ENCODE assay signal across 1 cellular context in genomic region chr9:112274600-112274999, GRCh38.
TF ChIP-seq lines count a peak whose summit lies in the region.

No MANE protein-coding gene starts in this region.

TF ChIP-seq in WTC11, 78 proteins besides CTCF, POLR2A, EP300 and RAD21 (continued from another document):
- no peak for TF ChIP-seq ATF6 (CRISPR knock-in tag; IDR thresholded peaks at IDR 0.05)
- no peak for TF ChIP-seq PREB (CRISPR knock-in tag; IDR thresholded peaks at IDR 0.05; ENCODE audit: borderline replicate concordance)
- no peak for TF ChIP-seq ELF4 (CRISPR knock-in tag; IDR thresholded peaks at IDR 0.05; ENCODE audit: low read depth)
- no peak for TF ChIP-seq MAX (CRISPR knock-in tag; IDR thresholded peaks at IDR 0.05)
- TF ChIP-seq NFYB (CRISPR knock-in tag; conservative IDR thresholded peaks at IDR 0.05; ENCODE audit: low read depth): no peak
- TF ChIP-seq ZNF138 (CRISPR knock-in tag; conservative IDR thresholded peaks at IDR 0.05): no peak
- TF ChIP-seq IRF1 (CRISPR knock-in tag; IDR thresholded peaks at IDR 0.05): no peak
- TF ChIP-seq ZNF425 (CRISPR knock-in tag; conservative IDR thresholded peaks at IDR 0.05): no peak
- no peak for TF ChIP-seq ZNF317 (CRISPR knock-in tag; IDR thresholded peaks at IDR 0.05; ENCODE audit: borderline replicate concordance, low read depth)
- TF ChIP-seq TCF7 (CRISPR knock-in tag; IDR thresholded peaks at IDR 0.05; ENCODE audit: low read depth): no peak
- TF ChIP-seq ZNF671 (CRISPR knock-in tag; IDR thresholded peaks at IDR 0.05): no peak
